17 cellular contexts compared by ENCODE assay signal in genomic region chr20:59157064-59157463, GRCh38. TPM values are rescaled to one million over a fixed set of nuclear protein-coding genes. Genes with fewer than 3 reads are reported as not detected.
DNase-seq lines count a peak whose midpoint lies in the region; ATAC-seq and TF ChIP-seq lines count a peak whose summit lies in the region.
"Had no signal": no experiment of that assay in that cellular context is flagged by ENCODE, and none has a peak within 500 bp of the region (broad histone marks: within the 10 kb centered on the region; RNA-seq: fewer than 3 reads in every experiment).

No MANE protein-coding gene starts in this region.

- no peak for ATAC-seq in CD4-positive, alpha-beta T cell (ENCODE audit: poor library complexity)

- peaks cover 2% of the 10 kb centered on the region for H3K36me3 Mint-ChIP-seq in activated T-cell treated with anti-CD3 and anti-CD28 coated beads, Interleukin-2, amount 50 U/mL, for 24 hours (ENCODE audit: low read depth)
- peaks cover 44% of the 10 kb centered on the region for H3K36me3 Mint-ChIP-seq in CD4-positive, alpha-beta T cell (ENCODE audit: low read depth)
- peaks cover 6 to 28% (median 13%) of the 10 kb centered on the region in 3 donors for H3K36me3 Mint-ChIP-seq in CD8-positive, alpha-beta memory T cell
- no peaks in the 10 kb centered on the region for H3K36me3 Mint-ChIP-seq in activated T-helper 2 cell treated with anti-CD3 and anti-CD28 coated beads, Interferon-gamma antibody, Interleukin-2, Interleukin-4, amounts not matched to agents 10 μg/mL and 5 μg/mL and 100 μg/mL, durations not matched to agents 14 hours and 24 hours and 36 hours (ENCODE audit: low read depth)
- no peaks in the 10 kb centered on the region for H3K36me3 Mint-ChIP-seq in endothelial cell (ENCODE audit: low read depth, unreplicated experiment)

- CTCF ChIA-PET in CD4-positive, alpha-beta T cell (lab: Charles Lee), result no interaction called here
- CTCF ChIA-PET in CD8-positive, alpha-beta memory T cell (lab: Charles Lee), result no interaction called here

- H3K4me1 ChIP-seq in CD8-positive, alpha-beta memory T cell (ENCODE audit: insufficient read depth, low read length), result peaks cover 84% of the 10 kb centered on the region
- H3K4me1 ChIP-seq in vagina, result peaks cover 39% of the 10 kb centered on the region
- H3K4me1 ChIP-seq: HAP-1 had no signal

- no peaks in the 10 kb centered on the region for H3K27me3 ChIP-seq in CD4-positive, alpha-beta T cell (ENCODE audit: control insufficient read depth, insufficient read depth, low read length)
- no peaks in the 10 kb centered on the region for H3K27me3 ChIP-seq in CD8-positive, alpha-beta memory T cell (ENCODE audit: insufficient read depth, low read length, poor library complexity, severe bottlenecking)
- no peaks in the 10 kb centered on the region for H3K27me3 ChIP-seq in vagina

- H3K27ac ChIP-seq in CD4-positive, alpha-beta T cell (ENCODE audit: low read depth, low read length), result no peak overlapping the region
- H3K27ac ChIP-seq in CD8-positive, alpha-beta memory T cell (ENCODE audit: low read depth, low read length), result no peak overlapping the region
- no peak overlapping the region for H3K27ac ChIP-seq in vagina

- no peaks in the 10 kb centered on the region for H3K9me3 Mint-ChIP-seq in activated T-cell treated with anti-CD3 and anti-CD28 coated beads, Interleukin-2, amount 50 U/mL, for 24 hours
- no peaks in the 10 kb centered on the region for H3K9me3 Mint-ChIP-seq in CD4-positive, alpha-beta T cell
- H3K9me3 Mint-ChIP-seq in CD8-positive, alpha-beta memory T cell, result no peaks in the 10 kb centered on the region
- no peaks in the 10 kb centered on the region for H3K9me3 Mint-ChIP-seq in activated T-helper 2 cell treated with anti-CD3 and anti-CD28 coated beads, Interferon-gamma antibody, Interleukin-2, Interleukin-4, amounts not matched to agents 10 μg/mL and 5 μg/mL and 100 μg/mL, durations not matched to agents 14 hours and 24 hours and 36 hours
- no peaks in the 10 kb centered on the region for H3K9me3 Mint-ChIP-seq in endothelial cell (ENCODE audit: unreplicated experiment)

- intact Hi-C loops in CD4-positive, alpha-beta T cell (cut with DNase I, micrococcal nuclease), result loop anchor here in 1 of 2 experiments (5.0 kb wide), 1 partner anchor 50 kb away; no protein-coding TSS in a partner anchor
- intact Hi-C loops in activated T-helper 2 cell treated with anti-CD3 and anti-CD28 coated beads, Interferon-gamma antibody, Interleukin-2, Interleukin-4, amounts not matched to agents 10 μg/mL and 5 μg/mL and 100 μg/mL, durations not matched to agents 14 hours and 24 hours and 36 hours (cut with micrococcal nuclease), result no loop called here
- intact Hi-C loops in vagina (cut with DNase I), result no loop called here

- H3K4me3 ChIP-seq in CD8-positive, alpha-beta memory T cell (ENCODE audit: low read length), result no peak overlapping the region
- no peak overlapping the region for H3K4me3 ChIP-seq in vagina
- H3K4me3 ChIP-seq: HAP-1 had no signal

- no peaks in the 10 kb centered on the region for H3K9me3 ChIP-seq in CD4-positive, alpha-beta T cell (ENCODE audit: control insufficient read depth, low read length)
- H3K9me3 ChIP-seq in CD8-positive, alpha-beta memory T cell (ENCODE audit: low read length), result no peaks in the 10 kb centered on the region
- no peaks in the 10 kb centered on the region for H3K9me3 ChIP-seq in vagina
- H3K9me3 ChIP-seq: HAP-1 had no signal

- TF ChIP-seq CTCF in CD4-positive, alpha-beta T cell (IDR thresholded peaks at IDR 0.05), result no peak
- TF ChIP-seq CTCF in endothelial cell (IDR thresholded peaks at IDR 0.05; ENCODE audit: unreplicated experiment) (no peak), vagina (IDR thresholded peaks at IDR 0.05) (no peak)

- H3K4me3 Mint-ChIP-seq in activated T-cell treated with anti-CD3 and anti-CD28 coated beads, Interleukin-2, amount 50 U/mL, for 24 hours, result peak overlapping the region; percentile 21
- H3K4me3 Mint-ChIP-seq in CD4-positive, alpha-beta T cell, result peak overlapping the region; percentile 62
- H3K4me3 Mint-ChIP-seq in CD8-positive, alpha-beta memory T cell, result peak overlapping the region in 2 of 7 donors; percentile 1 to 35
- H3K4me3 Mint-ChIP-seq in activated T-helper 2 cell treated with anti-CD3 and anti-CD28 coated beads, Interferon-gamma antibody, Interleukin-2, Interleukin-4, amounts not matched to agents 10 μg/mL and 5 μg/mL and 100 μg/mL, durations not matched to agents 14 hours and 24 hours and 36 hours (ENCODE audit: low read depth), result no peak overlapping the region
- no peak overlapping the region for H3K4me3 Mint-ChIP-seq in endothelial cell (ENCODE audit: unreplicated experiment)
- H3K4me3 Mint-ChIP-seq: B cell had no signal

- no peak for TF ChIP-seq POLR2A in vagina (IDR thresholded peaks at IDR 0.05)

- H3K27ac Mint-ChIP-seq in activated T-cell treated with anti-CD3 and anti-CD28 coated beads, Interleukin-2, amount 50 U/mL, for 24 hours, result peak overlapping the region; percentile 71
- H3K27ac Mint-ChIP-seq in CD4-positive, alpha-beta T cell, result peak overlapping the region; percentile 95
- H3K27ac Mint-ChIP-seq in CD8-positive, alpha-beta memory T cell, result peak overlapping the region; percentile 45 to 100 (median 98)
- H3K27ac Mint-ChIP-seq in activated T-helper 2 cell treated with anti-CD3 and anti-CD28 coated beads, Interferon-gamma antibody, Interleukin-2, Interleukin-4, amounts not matched to agents 10 μg/mL and 5 μg/mL and 100 μg/mL, durations not matched to agents 14 hours and 24 hours and 36 hours, result peak overlapping the region; percentile 34
- H3K27ac Mint-ChIP-seq in endothelial cell (ENCODE audit: unreplicated experiment), result no peak overlapping the region
- H3K27ac Mint-ChIP-seq: B cell had no signal

- no peak for DNase-seq in activated T-cell treated with anti-CD3 and anti-CD28 coated beads, Interleukin-2, amount 50 U/mL, for 24 hours
- DNase-seq in activated T-cell treated with anti-CD3 and anti-CD28 coated beads for 4 hours, result no peak
- no peak for DNase-seq in CD4-positive, alpha-beta T cell
- no peak for DNase-seq in CD8-positive, alpha-beta memory T cell
- no peak for DNase-seq in activated T-helper 2 cell treated with anti-CD3 and anti-CD28 coated beads, Interferon-gamma antibody, Interleukin-2, Interleukin-4, amounts not matched to agents 10 μg/mL and 5 μg/mL and 100 μg/mL, durations not matched to agents 14 hours and 24 hours and 36 hours (ENCODE audit: low spot score)
- DNase-seq in endothelial cell (ENCODE audit: low spot score), result no peak
- no peak for DNase-seq in vagina (ENCODE audit: extremely low spot score in 2 of 2)
- DNase-seq: DMS79 treated with DMSO at 0.1 percent for 48 hours, NCI-H1105, NCI-H1694 treated with DMSO at 0.1 percent for 48 hours, NCI-H2107, NCI-H2227 treated with DMSO at 0.1 percent for 48 hours, NCI-H524 had no signal

- H3K27me3 Mint-ChIP-seq in activated T-cell treated with anti-CD3 and anti-CD28 coated beads, Interleukin-2, amount 50 U/mL, for 24 hours, result no peaks in the 10 kb centered on the region
- no peaks in the 10 kb centered on the region for H3K27me3 Mint-ChIP-seq in CD4-positive, alpha-beta T cell
- H3K27me3 Mint-ChIP-seq in CD8-positive, alpha-beta memory T cell, result peaks cover 0 to 2% of the 10 kb centered on the region in 2 donors
- no peaks in the 10 kb centered on the region for H3K27me3 Mint-ChIP-seq in activated T-helper 2 cell treated with anti-CD3 and anti-CD28 coated beads, Interferon-gamma antibody, Interleukin-2, Interleukin-4, amounts not matched to agents 10 μg/mL and 5 μg/mL and 100 μg/mL, durations not matched to agents 14 hours and 24 hours and 36 hours (ENCODE audit: low read depth)
- peaks cover 7% of the 10 kb centered on the region for H3K27me3 Mint-ChIP-seq in endothelial cell (ENCODE audit: unreplicated experiment)

- POLR2A ChIA-PET in CD4-positive, alpha-beta T cell (lab: Charles Lee), result interaction anchor here (0.8 to 3.9 kb wide), 2 partner anchors 8 to 13 kb away, joined by 3 to 54 read pairs; no protein-coding TSS in a partner anchor
- POLR2A ChIA-PET in CD8-positive, alpha-beta memory T cell (lab: Charles Lee), result no interaction called here

- H3K36me3 ChIP-seq in CD8-positive, alpha-beta memory T cell (ENCODE audit: insufficient read depth, low read length), result no peaks in the 10 kb centered on the region
- no peaks in the 10 kb centered on the region for H3K36me3 ChIP-seq in vagina
- H3K36me3 ChIP-seq: HAP-1 had no signal

- H3K4me1 Mint-ChIP-seq in activated T-cell treated with anti-CD3 and anti-CD28 coated beads, Interleukin-2, amount 50 U/mL, for 24 hours (ENCODE audit: low read depth), result peaks cover 96% of the 10 kb centered on the region
- H3K4me1 Mint-ChIP-seq in CD4-positive, alpha-beta T cell (ENCODE audit: low read depth), result peaks cover 98% of the 10 kb centered on the region
- H3K4me1 Mint-ChIP-seq in CD8-positive, alpha-beta memory T cell, result peaks cover 72 to 95% (median 95%) of the 10 kb centered on the region in 3 donors
- H3K4me1 Mint-ChIP-seq in activated T-helper 2 cell treated with anti-CD3 and anti-CD28 coated beads, Interferon-gamma antibody, Interleukin-2, Interleukin-4, amounts not matched to agents 10 μg/mL and 5 μg/mL and 100 μg/mL, durations not matched to agents 14 hours and 24 hours and 36 hours (ENCODE audit: low read depth), result peaks cover 66% of the 10 kb centered on the region
- peaks cover 23% of the 10 kb centered on the region for H3K4me1 Mint-ChIP-seq in endothelial cell (ENCODE audit: unreplicated experiment)

RNA-seq across cellular contexts. Expression of gene ZNF831, which starts 6.6 kb away (rescaled TPM):
- 10 to 100 TPM; 24.9 to 25.9 TPM for total RNA-seq in CD4-positive, alpha-beta T cell
- total RNA-seq in CD8-positive, alpha-beta memory T cell, result 1 to 10 TPM; 6.4 to 6.9 TPM
- 12.1 TPM for polyA plus RNA-seq in CD8-positive, alpha-beta memory T cell
- 3.0 and 3.3 TPM in 2 replicates for total RNA-seq in activated T-helper 2 cell treated with anti-CD3 and anti-CD28 coated beads, Interferon-gamma antibody, Interleukin-2, Interleukin-4, amounts not matched to agents 10 μg/mL and 5 μg/mL and 100 μg/mL, durations not matched to agents 14 hours and 24 hours and 36 hours
- total RNA-seq in endothelial cell (ENCODE audit: unreplicated experiment) (0.56 TPM), vagina (2.2 TPM)
- total RNA-seq: G401, LHCN-M2 had no signal

Comparison
In these comparisons a context has a peak if more than half of its experiments do, and no peak if none do; other contexts are left out.
1. H3K4me3 Mint-ChIP-seq: peak in activated T-cell treated with anti-CD3 and anti-CD28 coated beads, Interleukin-2, amount 50 U/mL, for 24 hours (single experiment) and CD4-positive, alpha-beta T cell (single experiment); none in activated T-helper 2 cell treated with anti-CD3 and anti-CD28 coated beads, Interferon-gamma antibody, Interleukin-2, Interleukin-4, amounts not matched to agents 10 μg/mL and 5 μg/mL and 100 μg/mL, durations not matched to agents 14 hours and 24 hours and 36 hours (single experiment) and endothelial cell (single experiment).